In genomic region chr5:152349683-152350526, GRCh38 we compare ENCODE assay signal across 9 cellular contexts. TPM values are rescaled to one million over a fixed set of nuclear protein-coding genes. Genes with fewer than 3 reads are reported as not detected.
A peak's percentile ranks its signal among the peaks of the same experiment; 100 is the strongest.
DNase-seq lines count a peak whose midpoint lies in the region; ATAC-seq and TF ChIP-seq lines count a peak whose summit lies in the region.
"Had no signal": no experiment of that assay in that cellular context is flagged by ENCODE, and none has a peak within 500 bp of the region (broad histone marks: within the 10 kb centered on the region; RNA-seq: fewer than 3 reads in every experiment).

No MANE protein-coding gene starts in this region.

- H3K4me1 ChIP-seq in GM23338 (ENCODE audit: insufficient read depth) = no peaks in the 10 kb centered on the region
- no peaks in the 10 kb centered on the region for H3K4me1 ChIP-seq in Loucy (ENCODE audit: insufficient read depth, low read length, poor library complexity, severe bottlenecking)

- H3K4me3 ChIP-seq in GM23338 = no peak overlapping the region
- no peak overlapping the region for H3K4me3 ChIP-seq in Loucy (ENCODE audit: low read length, poor library complexity, severe bottlenecking)
- H3K4me3 ChIP-seq in WI38 (ENCODE audit: low read depth, low read length) = no peak overlapping the region
- H3K4me3 ChIP-seq in fibroblast of the aortic adventitia (ENCODE audit: low read depth, low read length) = no peak overlapping the region

- H3K27ac ChIP-seq in GM23338 (ENCODE audit: low read depth) = no peak overlapping the region

- no peaks in the 10 kb centered on the region for H3K9me3 Mint-ChIP-seq in natural killer cell
- no peaks in the 10 kb centered on the region for H3K9me3 Mint-ChIP-seq in natural killer cell treated with Interleukin-12 subunit alpha and Interleukin-12 subunit beta and Interleukin-15 and Interleukin-18, amount 100 ng/mL, for 72 hours
- peaks cover 18% of the 10 kb centered on the region; the same call in 2 of the 3 replicates for H3K9me3 Mint-ChIP-seq in GM23338

- H3K9me3 ChIP-seq in Loucy (ENCODE audit: insufficient read depth, low read depth, low read length) = no peaks in the 10 kb centered on the region

- H3K79me2 ChIP-seq in GM23338 (replicated peaks; ENCODE audit: insufficient read depth) = no peaks in the 10 kb centered on the region
- no peaks in the 10 kb centered on the region for H3K79me2 ChIP-seq in Loucy (ENCODE audit: insufficient read depth, low read length)

- H3K4me1 Mint-ChIP-seq in natural killer cell (no peaks in the 10 kb centered on the region), GM23338 (peaks cover 4% of the 10 kb centered on the region; the same call in 1 of the 3 replicates)
- H3K4me1 Mint-ChIP-seq in natural killer cell treated with Interleukin-12 subunit alpha and Interleukin-12 subunit beta and Interleukin-15 and Interleukin-18, amount 100 ng/mL, for 72 hours (ENCODE audit: low read depth in 2 of 2) = no peaks in the 10 kb centered on the region

- DNase-seq in natural killer cell = no peak
- no peak for DNase-seq in natural killer cell treated with Interleukin-12 subunit alpha and Interleukin-12 subunit beta and Interleukin-15 and Interleukin-18, amount 100 ng/mL, for 72 hours (ENCODE audit: low spot score)
- peak; percentile 70 for DNase-seq in GM23338 (ENCODE audit: low spot score)
- peak; percentile 1 for DNase-seq in fibroblast of the aortic adventitia (ENCODE audit: low read depth)
- peak; percentile 64 for DNase-seq in pons (ENCODE audit: low spot score)
- no peak for DNase-seq in NCI-H526 treated with DMSO at 0.1 percent for 48 hours (lab: John Stamatoyannopoulos, UW)

- H4K20me1 ChIP-seq in GM23338 (replicated peaks; ENCODE audit: insufficient read depth) (no peaks in the 10 kb centered on the region), Loucy (ENCODE audit: insufficient read depth, low read length, poor library complexity, severe bottlenecking) (no peaks in the 10 kb centered on the region)

- H3K4me2 ChIP-seq in GM23338 = no peak overlapping the region
- H3K4me2 ChIP-seq in Loucy (ENCODE audit: low read depth, low read length, poor library complexity, severe bottlenecking) = no peak overlapping the region

- H2AFZ ChIP-seq in GM23338 (no peak overlapping the region), Loucy (ENCODE audit: low read length) (no peak overlapping the region)

- no peaks in the 10 kb centered on the region for H3K9me2 ChIP-seq in GM23338 (ENCODE audit: insufficient read depth)
- H3K9me2 ChIP-seq in Loucy (replicated peaks; ENCODE audit: low read depth, low read length) = no peaks in the 10 kb centered on the region

- H3K27ac Mint-ChIP-seq in natural killer cell (no peak overlapping the region), GM23338 (no peak overlapping the region)
- no peak overlapping the region for H3K27ac Mint-ChIP-seq in natural killer cell treated with Interleukin-12 subunit alpha and Interleukin-12 subunit beta and Interleukin-15 and Interleukin-18, amount 100 ng/mL, for 72 hours

- H3K27me3 Mint-ChIP-seq in natural killer cell (ENCODE audit: low read depth in 2 of 2) (peaks cover 0 to 6% of the 10 kb centered on the region in 2 donors), GM23338 (ENCODE audit: insufficient read depth, low read depth, poor library complexity) (no peaks in the 10 kb centered on the region)
- H3K27me3 Mint-ChIP-seq in natural killer cell treated with Interleukin-12 subunit alpha and Interleukin-12 subunit beta and Interleukin-15 and Interleukin-18, amount 100 ng/mL, for 72 hours = peaks cover 2 to 5% of the 10 kb centered on the region in 2 donors

- H3K9ac ChIP-seq in Loucy (ENCODE audit: low read depth, low read length, poor library complexity, severe bottlenecking) = no peak overlapping the region

- H3K36me3 ChIP-seq in GM23338 (ENCODE audit: insufficient read depth) = no peaks in the 10 kb centered on the region
- H3K36me3 ChIP-seq in Loucy (ENCODE audit: insufficient read depth, low read length) = no peaks in the 10 kb centered on the region

- TF ChIP-seq CTCF in natural killer cell (IDR thresholded peaks at IDR 0.05) (peak; percentile 32), GM23338 (conservative IDR thresholded peaks at IDR 0.05; ENCODE audit: low read depth in 2 of 2) (peak; percentile 91 to 97), Loucy (conservative IDR thresholded peaks at IDR 0.05; ENCODE audit: low read length) (peak; percentile 66), WI38 (IDR thresholded peaks at IDR 0.05; ENCODE audit: low read depth, low read length) (0 out of 2 replicates have a peak, but pooled peaks have one; percentile 29), fibroblast of the aortic adventitia (IDR thresholded peaks at IDR 0.05; ENCODE audit: insufficient read depth, low read length) (peak; percentile 46)

- peak in 1 of 3 donors; percentile 44 for ATAC-seq in natural killer cell
- no peak for ATAC-seq in natural killer cell treated with Interleukin-12 subunit alpha and Interleukin-12 subunit beta and Interleukin-15 and Interleukin-18, amount 100 ng/mL, for 72 hours
- peak; percentile 86 for ATAC-seq in GM23338

- H3K4me3 Mint-ChIP-seq in natural killer cell = no peak overlapping the region
- no peak overlapping the region for H3K4me3 Mint-ChIP-seq in natural killer cell treated with Interleukin-12 subunit alpha and Interleukin-12 subunit beta and Interleukin-15 and Interleukin-18, amount 100 ng/mL, for 72 hours
- H3K4me3 Mint-ChIP-seq in GM23338 = no peak overlapping the region

- H3K36me3 Mint-ChIP-seq in natural killer cell (no peaks in the 10 kb centered on the region), GM23338 (ENCODE audit: low read depth) (peaks cover 3% of the 10 kb centered on the region; the same call in 1 of the 3 replicates)
- H3K36me3 Mint-ChIP-seq in natural killer cell treated with Interleukin-12 subunit alpha and Interleukin-12 subunit beta and Interleukin-15 and Interleukin-18, amount 100 ng/mL, for 72 hours = no peaks in the 10 kb centered on the region

- H3K27me3 ChIP-seq in GM23338 (ENCODE audit: insufficient read depth) (no peaks in the 10 kb centered on the region), Loucy (ENCODE audit: insufficient read depth, low read length, poor library complexity, severe bottlenecking) (no peaks in the 10 kb centered on the region)

- intact Hi-C loops in natural killer cell (cut with micrococcal nuclease) = no loop called here

- H3F3A ChIP-seq in GM23338 (replicated peaks; ENCODE audit: low read depth) (no peaks in the 10 kb centered on the region), Loucy (ENCODE audit: low read depth) (no peaks in the 10 kb centered on the region)

TF ChIP-seq in GM23338, 12 proteins besides CTCF, POLR2A, EP300 and RAD21 (continues in another document):
- TF ChIP-seq POLR2AphosphoS5 (IDR thresholded peaks at IDR 0.05; ENCODE audit: low read depth) (no peak), ZNF331 (CRISPR knock-in tag; IDR thresholded peaks at IDR 0.05; ENCODE audit: low read depth) (no peak), ETS1 (IDR thresholded peaks at IDR 0.05) (no peak), EZH2phosphoT487 (IDR thresholded peaks at IDR 0.05; ENCODE audit: unreplicated experiment) (no peak), EZH2 (IDR thresholded peaks at IDR 0.05; ENCODE audit: low read depth, unreplicated experiment) (no peak), ZNF114 (CRISPR knock-in tag; IDR thresholded peaks at IDR 0.05) (no peak)

RNA-seq across cellular contexts. Expression of gene NMUR2, which starts 55.2 kb away (rescaled TPM):
- total RNA-seq in natural killer cell = not detected
- not detected for total RNA-seq in natural killer cell treated with Interleukin-12 subunit alpha and Interleukin-12 subunit beta and Interleukin-15 and Interleukin-18, amount 100 ng/mL, for 72 hours
- total RNA-seq in GM23338 (2014; rRNA removed; shearing (Covaris generic)) = not detected in 2 replicates
- 0.10 TPM in 1 of 2 replicates, not detected in the other for polyA plus RNA-seq in GM23338 (2016; fragmentation: Nextera tagmentation; extraction: Ambion mirVana)
- not detected in 2 replicates for total RNA-seq in fibroblast of the aortic adventitia (ENCODE audit: low replicate concordance)
- total RNA-seq: temporal lobe had no signal

Comparison
In these comparisons a context has a peak if more than half of its experiments do, and no peak if none do; other contexts are left out.
1. DNase-seq: peak in GM23338 (single experiment), fibroblast of the aortic adventitia (single experiment) and pons (single experiment); none in natural killer cell (single experiment), natural killer cell treated with Interleukin-12 subunit alpha and Interleukin-12 subunit beta and Interleukin-15 and Interleukin-18, amount 100 ng/mL, for 72 hours (single experiment) and NCI-H526 treated with DMSO at 0.1 percent for 48 hours (single experiment).
2. CTCF ChIP-seq: peak in every context shown above with its lines; median percentile 94 in GM23338; 66 in Loucy; 46 in fibroblast of the aortic adventitia; 32 in natural killer cell; 29 in WI38.